In the genomic region with DNA sequence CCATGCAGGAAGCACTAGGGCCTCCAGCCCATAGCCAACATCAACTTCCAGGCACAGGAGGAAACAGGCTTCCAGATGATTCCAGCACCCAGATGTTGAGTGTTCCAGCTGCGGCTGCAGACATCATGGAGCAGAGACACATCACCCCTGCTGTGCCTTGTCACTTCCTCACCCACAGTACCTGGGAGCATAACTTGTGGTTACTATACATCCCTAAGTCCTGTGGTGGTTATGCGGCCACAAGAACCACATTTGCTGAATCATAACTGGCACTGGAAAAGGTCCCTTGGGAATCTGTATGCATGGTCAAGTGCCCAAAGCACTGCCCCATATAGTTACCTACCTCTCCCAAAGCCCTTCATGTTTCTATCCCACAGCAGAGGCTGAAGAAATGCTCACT, we compare ENCODE assay signal across 16 cellular contexts. TPM values are rescaled to one million over a fixed set of nuclear protein-coding genes. Genes with fewer than 3 reads are reported as not detected.
DNase-seq lines count a peak whose midpoint lies in the region; ATAC-seq and TF ChIP-seq lines count a peak whose summit lies in the region.
"Had no signal": no experiment of that assay in that cellular context is flagged by ENCODE, and none has a peak within 500 bp of the region (broad histone marks: within the 10 kb centered on the region; RNA-seq: fewer than 3 reads in every experiment).

No MANE protein-coding gene starts in this region.

- POLR2A ChIA-PET in activated CD4-positive, alpha-beta T cell treated with anti-CD3 and anti-CD28 coated beads for 36 hours (lab: Charles Lee) = no interaction called here

- intact Hi-C loops in activated CD4-positive, alpha-beta T cell treated with anti-CD3 and anti-CD28 coated beads for 36 hours (cut with DNase I, micrococcal nuclease) = no loop called here
- intact Hi-C loops in Right ventricle myocardium inferior (cut with DNase I) = no loop called here

- H3K9me3 Mint-ChIP-seq in activated CD4-positive, alpha-beta T cell treated with anti-CD3 and anti-CD28 coated beads for 36 hours (ENCODE audit: low read depth) = peaks cover 2% of the 10 kb centered on the region
- H3K9me3 Mint-ChIP-seq: nephron had no signal

- peaks cover 27% of the 10 kb centered on the region for H3K4me1 Mint-ChIP-seq in activated CD4-positive, alpha-beta T cell treated with anti-CD3 and anti-CD28 coated beads for 36 hours
- H3K4me1 Mint-ChIP-seq: nephron had no signal

- no peak for TF ChIP-seq CTCF in brain microvascular endothelial cell (IDR thresholded peaks at IDR 0.05; ENCODE audit: low read depth, low read length, missing control alignments)

- H3K27me3 Mint-ChIP-seq in activated CD4-positive, alpha-beta T cell treated with anti-CD3 and anti-CD28 coated beads for 36 hours = no peaks in the 10 kb centered on the region

- ATAC-seq in activated CD4-positive, alpha-beta T cell treated with anti-CD3 and anti-CD28 coated beads for 36 hours = no peak
- ATAC-seq in Right ventricle myocardium inferior = no peak
- ATAC-seq: left colon had no signal

- H3K27ac ChIP-seq in brain microvascular endothelial cell = no peak overlapping the region
- H3K27ac ChIP-seq: sigmoid colon, SK-N-MC had no signal

- H3K27ac Mint-ChIP-seq in activated CD4-positive, alpha-beta T cell treated with anti-CD3 and anti-CD28 coated beads for 36 hours = no peak overlapping the region
- H3K27ac Mint-ChIP-seq: nephron had no signal

- in situ Hi-C loops in brain microvascular endothelial cell (cut with HindIII; ENCODE audit: low pct_ligation_motif_present, low sequenced_read_pairs) = no loop called here

- H3K36me3 Mint-ChIP-seq in activated CD4-positive, alpha-beta T cell treated with anti-CD3 and anti-CD28 coated beads for 36 hours (ENCODE audit: low read depth) = no peaks in the 10 kb centered on the region

- H3K4me3 ChIP-seq in brain microvascular endothelial cell (ENCODE audit: low read depth, low read length) (no peak overlapping the region), skeletal muscle cell (ENCODE audit: low read depth, low read length) (no peak overlapping the region)
- H3K4me3 ChIP-seq: sigmoid colon, SK-N-MC had no signal

- CTCF ChIA-PET in activated CD4-positive, alpha-beta T cell treated with anti-CD3 and anti-CD28 coated beads for 36 hours (lab: Charles Lee) = interaction anchor here (1.2 to 2.3 kb wide), 2 partner anchors 14 to 87 kb away, joined by 3 to 10 read pairs; no protein-coding TSS in a partner anchor

- no peaks in the 10 kb centered on the region for H3K27me3 ChIP-seq in brain microvascular endothelial cell (replicated peaks)
- H3K27me3 ChIP-seq: sigmoid colon had no signal

- H3K36me3 ChIP-seq in brain microvascular endothelial cell (replicated peaks) = no peaks in the 10 kb centered on the region
- H3K36me3 ChIP-seq: sigmoid colon had no signal

- no peak overlapping the region for H3K4me3 Mint-ChIP-seq in activated CD4-positive, alpha-beta T cell treated with anti-CD3 and anti-CD28 coated beads for 36 hours
- H3K4me3 Mint-ChIP-seq: nephron had no signal

- DNase-seq in ELR (ENCODE audit: low read depth) (peak; percentile 68), M059J (ENCODE audit: low read depth) (peak; percentile 91), brain microvascular endothelial cell (peak; percentile 27), skeletal muscle cell (ENCODE audit: low read depth) (peak; percentile 7), Right ventricle myocardium inferior (ENCODE audit: missing footprints) (no peak), NCI-H2081 (lab: John Stamatoyannopoulos, UW) (no peak)
- DNase-seq in activated CD4-positive, alpha-beta T cell treated with anti-CD3 and anti-CD28 coated beads for 36 hours = no peak
- no peak for DNase-seq in stimulated activated CD4-positive, alpha-beta T cell treated with anti-CD3 and anti-CD28 coated beads, Interleukin-15, amount 100 ng/mL, for 24 hours
- DNase-seq: activated CD4-positive, CD25-positive, alpha-beta regulatory T cell; activated T-cell treated with anti-CD3 and anti-CD28 coated beads for 4 hours; amniotic stem cell; left colon; NCI-H82; sigmoid colon had no signal

RNA-seq across cellular contexts. Expression of a gene that starts 56.6 kb away (rescaled TPM):
- 1.8 and 3.5 TPM in 2 replicates for total RNA-seq in M059J (2014; rRNA removed; shearing (Covaris generic))
- total RNA-seq in activated CD4-positive, alpha-beta T cell treated with anti-CD3 and anti-CD28 coated beads for 36 hours = 1 to 10 TPM; 1.9 to 2.0 TPM
- total RNA-seq in Right ventricle myocardium inferior = 0.49 TPM

Comparison
In these comparisons a context has a peak if more than half of its experiments do, and no peak if none do; other contexts are left out.
1. DNase-seq: peak in ELR (single experiment), M059J (single experiment), brain microvascular endothelial cell (single experiment) and skeletal muscle cell (single experiment); none in activated CD4-positive, alpha-beta T cell treated with anti-CD3 and anti-CD28 coated beads for 36 hours (single experiment), stimulated activated CD4-positive, alpha-beta T cell treated with anti-CD3 and anti-CD28 coated beads, Interleukin-15, amount 100 ng/mL, for 24 hours (single experiment), Right ventricle myocardium inferior (single experiment) and NCI-H2081 (0 of 2).